Comparison of ENCODE assay signal across 8 cellular contexts in the genomic region with DNA sequence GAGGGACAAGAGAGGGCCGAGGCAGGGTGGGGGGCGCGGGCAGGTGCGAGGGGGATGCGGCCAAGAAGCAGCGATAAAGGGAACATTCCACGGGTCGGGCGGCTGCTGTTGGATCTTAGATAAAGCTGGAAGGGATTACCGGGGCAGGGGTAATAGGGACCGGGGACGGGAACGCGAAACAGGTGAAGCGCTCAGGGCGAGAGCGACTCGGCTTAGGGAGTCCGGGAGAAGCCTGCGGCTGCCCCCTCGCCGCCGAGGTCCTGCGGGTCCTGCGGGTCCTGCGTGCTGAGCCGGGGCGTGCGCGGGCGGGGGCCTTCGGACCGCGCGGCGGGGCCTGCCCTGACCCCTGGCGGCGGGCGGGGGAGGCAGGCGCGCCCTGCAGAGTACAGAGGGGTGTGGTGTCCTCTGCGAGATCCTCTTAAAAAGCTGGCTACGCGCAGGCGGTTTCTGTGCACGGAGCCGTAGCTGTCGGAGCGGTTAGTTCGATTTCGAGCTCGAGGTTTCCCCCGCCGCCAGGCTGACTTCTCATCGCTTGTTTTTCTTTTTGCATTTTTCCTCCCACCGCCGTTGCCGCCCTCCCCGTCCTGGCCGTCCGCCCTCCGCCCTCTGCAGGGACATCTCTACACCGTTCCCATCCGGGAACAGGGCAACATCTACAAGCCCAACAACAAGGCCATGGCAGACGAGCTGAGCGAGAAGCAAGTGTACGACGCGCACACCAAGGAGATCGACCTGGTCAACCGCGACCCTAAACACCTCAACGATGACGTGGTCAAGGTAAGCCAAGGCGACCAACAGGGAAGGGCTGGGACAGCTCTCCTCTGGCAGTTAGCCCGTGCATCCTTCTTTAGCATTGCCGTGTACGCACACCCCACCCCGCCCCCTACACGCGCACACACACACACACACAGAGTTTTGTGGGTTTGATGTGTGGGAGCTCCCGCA. TPM values are rescaled to one million over a fixed set of nuclear protein-coding genes. Genes with fewer than 3 reads are reported as not detected.
DNase-seq lines count a peak whose midpoint lies in the region; TF ChIP-seq lines count a peak whose summit lies in the region.

No MANE protein-coding gene starts in this region.

- CTCF ChIA-PET in HEK293T (lab: Yijun Ruan, JAX): interaction anchor here (0.6 to 2.3 kb wide), 27 partner anchors 9 to 1583 kb away, joined by 3 to 9 read pairs (median 4); a partner anchor contains a TSS

- DNase-seq in NCI-H146 (lab: John Stamatoyannopoulos, UW) (peak; percentile 21), NCI-H146 treated with DMSO at 0.1 percent for 48 hours (lab: John Stamatoyannopoulos, UW; ENCODE audit: unreplicated experiment) (no peak), HEK293T (ENCODE audit: extremely low spot score) (peak; percentile 86), MV-4-11 (lab: John Stamatoyannopoulos, UW) (peak; percentile 42), choroid plexus epithelial cell (ENCODE audit: low read depth) (peak; percentile 92), kidney epithelial cell (ENCODE audit: low read depth) (no peak)
- peak; percentile 74 for DNase-seq in stimulated activated CD4-positive, alpha-beta T cell treated with anti-CD3 and anti-CD28 coated beads, Interleukin-15, amount 100 ng/mL, for 24 hours

- no peaks in the 10 kb centered on the region for H3K27me3 ChIP-seq in kidney epithelial cell (ENCODE audit: control insufficient read depth, insufficient read depth, low read length)

- TF ChIP-seq CTCF in WI38 (IDR thresholded peaks at IDR 0.05; ENCODE audit: low read depth, low read length): peak; percentile 40
- TF ChIP-seq CTCF in choroid plexus epithelial cell (conservative IDR thresholded peaks at IDR 0.05; ENCODE audit: low read depth, low read length): peak; percentile 46
- TF ChIP-seq CTCF in kidney epithelial cell (IDR thresholded peaks at IDR 0.05; ENCODE audit: insufficient read depth, low read length, poor library complexity, severe bottlenecking): peak; percentile 37

- POLR2A ChIA-PET in HEK293T (lab: Yijun Ruan, JAX): interaction anchor here (0.5 to 1.3 kb wide), 18 partner anchors 12 to 365 kb away, joined by 3 to 6 read pairs (median 3); no protein-coding TSS in a partner anchor

- H3K4me3 ChIP-seq in WI38 (ENCODE audit: low read depth, low read length) (peak overlapping the region; percentile 94), choroid plexus epithelial cell (ENCODE audit: low read depth, low read length) (peak overlapping the region; percentile 70), kidney epithelial cell (ENCODE audit: low read depth, low read length) (peak overlapping the region; percentile 72)

- no peaks in the 10 kb centered on the region for H3K36me3 ChIP-seq in kidney epithelial cell (ENCODE audit: control insufficient read depth, insufficient read depth, low read length)

TF ChIP-seq in HEK293T, 16 proteins besides CTCF, POLR2A, EP300 and RAD21:
- TF ChIP-seq TARDBP (IDR thresholded peaks at IDR 0.05) (no peak), L3MBTL2 (conservative IDR thresholded peaks at IDR 0.05) (peak; percentile 42)

RNA-seq across cellular contexts. Expression of a gene that starts 1.3 kb away (rescaled TPM):
- total RNA-seq in kidney epithelial cell: 15.8 and 19.4 TPM in 2 replicates

RNA-seq across cellular contexts. Expression of a gene that starts 26.6 kb away (rescaled TPM):
- total RNA-seq in kidney epithelial cell: 42.4 and 53.5 TPM in 2 replicates

Comparison
In these comparisons a context has a peak if more than half of its experiments do, and no peak if none do; other contexts are left out.
1. DNase-seq: peak in NCI-H146 (single experiment), HEK293T (single experiment), MV-4-11 (single experiment), choroid plexus epithelial cell (single experiment) and stimulated activated CD4-positive, alpha-beta T cell treated with anti-CD3 and anti-CD28 coated beads, Interleukin-15, amount 100 ng/mL, for 24 hours (single experiment); none in NCI-H146 treated with DMSO at 0.1 percent for 48 hours (single experiment) and kidney epithelial cell (single experiment).
2. Peak in every context shown above with its lines, with median percentiles within 50 percentile points of each other: H3K4me3 ChIP-seq and CTCF ChIP-seq.